In genomic region chr1:103900005-103900404, GRCh38 we compare ENCODE assay signal across 16 cellular contexts.
DNase-seq lines count a peak whose midpoint lies in the region; ATAC-seq and TF ChIP-seq lines count a peak whose summit lies in the region.
"Had no signal": no experiment of that assay in that cellular context is flagged by ENCODE, and none has a peak within 500 bp of the region (broad histone marks: within the 10 kb centered on the region; RNA-seq: fewer than 3 reads in every experiment).

No MANE protein-coding gene starts in this region.

- H3K4me1 ChIP-seq in gastrocnemius medialis: no peaks in the 10 kb centered on the region
- H3K4me1 ChIP-seq: BLaER1, SJSA1 had no signal

- TF ChIP-seq POLR2A in gastrocnemius medialis (IDR thresholded peaks at IDR 0.05): no peak

- H3K27ac ChIP-seq in gastrocnemius medialis: no peak overlapping the region
- H3K27ac ChIP-seq: BLaER1, SJSA1 had no signal

- no peak for TF ChIP-seq CTCF in gastrocnemius medialis (IDR thresholded peaks at IDR 0.05 in 4 of 5, conservative IDR thresholded peaks at IDR 0.05 in 1 of 5)

- intact Hi-C loops in gastrocnemius medialis (cut with DNase I; ENCODE audit: low total_unique reads): no loop called here

- DNase-seq in DMS53 (lab: John Stamatoyannopoulos, UW) (peak; percentile 93), HT1080 (ENCODE audit: low read depth) (peak; percentile 51), RPMI8226 (peak; percentile 12), gastrocnemius medialis (no peak), NCI-H1694 (lab: John Stamatoyannopoulos, UW) (no peak)
- DNase-seq: CD4-positive, alpha-beta memory T cell; DMS79; H9; NCI-H1105 treated with DMSO at 0.1 percent for 48 hours; NCI-H1694 treated with DMSO at 0.1 percent for 48 hours; NCI-H524; T-helper 17 cell had no signal

- H3K27me3 ChIP-seq in gastrocnemius medialis: no peaks in the 10 kb centered on the region
- H3K27me3 ChIP-seq: BLaER1, SJSA1 had no signal

- no peaks in the 10 kb centered on the region for H3K36me3 ChIP-seq in gastrocnemius medialis
- H3K36me3 ChIP-seq: BLaER1, SJSA1 had no signal

- ATAC-seq in gastrocnemius medialis (peak; percentile 50 to 54), HG03025 (IDR thresholded peaks at IDR 0.05; ENCODE audit: low FRiP score, unreplicated experiment) (no peak), GM19351 (IDR thresholded peaks at IDR 0.05; ENCODE audit: unreplicated experiment) (no peak)
- ATAC-seq: T-helper 17 cell had no signal

- no peaks in the 10 kb centered on the region for H3K9me3 ChIP-seq in gastrocnemius medialis
- H3K9me3 ChIP-seq: BLaER1, SJSA1 had no signal

- no peak overlapping the region for H3K4me3 ChIP-seq in gastrocnemius medialis
- H3K4me3 ChIP-seq: BLaER1, SJSA1 had no signal

- in situ Hi-C loops in gastrocnemius medialis (cut with MboI; ENCODE audit: low sequenced_read_pairs in 4 of 4): no loop called here

Comparison
In these comparisons a context has a peak if more than half of its experiments do, and no peak if none do; other contexts are left out.
1. DNase-seq: peak in DMS53 (single experiment), HT1080 (single experiment) and RPMI8226 (single experiment); none in gastrocnemius medialis (0 of 2) and NCI-H1694 (single experiment).
2. ATAC-seq: peak in gastrocnemius medialis (2 of 2); none in HG03025 (single experiment) and GM19351 (single experiment).